ENCODE assay signal across 9 cellular contexts in the genomic region with DNA sequence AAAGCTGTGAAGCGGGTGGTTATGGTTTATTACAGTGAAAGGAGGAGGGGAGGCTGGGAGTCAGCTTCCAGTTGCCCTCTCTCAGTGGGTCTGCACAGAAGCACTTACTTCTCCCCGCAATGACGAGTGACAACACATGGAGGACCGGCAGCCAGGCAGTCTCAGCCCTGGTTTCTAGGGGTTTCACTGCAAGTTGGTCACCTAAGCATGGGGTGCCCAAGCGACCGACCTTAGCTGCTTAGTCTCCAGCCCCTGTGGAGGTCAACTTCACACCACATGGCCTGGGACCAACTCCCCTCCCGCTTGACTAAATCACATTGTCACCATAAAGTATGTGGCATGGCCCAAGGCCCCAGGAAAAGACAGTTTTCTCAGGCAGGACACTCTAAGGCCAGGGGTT.
"Had no signal": no experiment of that assay in that cellular context is flagged by ENCODE, and none has a peak within 500 bp of the region (broad histone marks: within the 10 kb centered on the region; RNA-seq: fewer than 3 reads in every experiment).

No MANE protein-coding gene starts in this region.

- H3K4me3 ChIP-seq: GM23338, HAP-1, K562 had no signal

- ATAC-seq: GM23338, HCT116, K562 had no signal

- DNase-seq: H7, HFFc6, IMR-90, KG1 had no signal

- H3K9me3 ChIP-seq: HAP-1 had no signal

- H3K36me3 ChIP-seq: HAP-1 had no signal

- H2AFZ ChIP-seq: GM23338 had no signal

- H3K4me2 ChIP-seq: GM23338 had no signal

- FAIRE-seq: HTR-8/SVneo, K562 had no signal

- H3K4me1 ChIP-seq: HAP-1 had no signal
